In the genomic region with DNA sequence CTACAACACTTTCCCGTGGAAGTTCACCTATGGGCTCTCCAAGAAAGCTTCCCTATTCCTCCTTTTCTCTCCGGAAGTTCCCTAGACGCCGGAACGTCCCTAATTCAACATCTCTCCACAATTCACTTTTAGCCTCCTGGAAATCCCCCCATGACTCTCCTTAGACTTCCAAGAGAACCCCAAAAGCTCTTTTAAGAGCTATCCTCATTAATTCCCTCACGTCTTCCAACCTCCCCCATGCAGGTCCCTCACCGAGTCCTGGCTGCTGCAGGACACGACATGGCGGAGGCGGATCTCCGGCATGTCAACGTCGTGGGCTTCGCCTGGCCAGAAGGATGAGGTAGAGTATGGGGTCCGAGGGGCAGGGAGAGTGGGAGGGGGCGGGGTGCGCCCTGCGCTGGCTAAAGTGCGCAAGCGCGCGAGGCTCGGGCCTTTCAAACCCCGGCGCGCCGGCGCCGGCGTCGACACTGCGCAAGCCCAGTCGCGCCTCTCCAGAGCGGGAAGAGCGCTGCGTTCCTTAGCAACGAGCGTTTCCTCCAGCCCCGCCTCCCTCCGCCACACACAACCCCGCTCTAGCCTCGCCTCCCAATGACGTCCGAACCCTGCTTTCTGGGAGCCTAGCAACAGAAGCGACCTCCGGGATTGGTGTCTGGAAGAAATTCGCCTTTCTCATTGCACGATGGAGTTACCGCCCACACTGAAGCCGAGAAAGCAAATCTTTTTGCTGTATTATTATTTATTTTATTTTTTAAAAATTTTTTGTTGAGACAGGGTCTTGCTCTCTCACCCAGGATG, we compare ENCODE assay signal across 8 cellular contexts. TPM values are rescaled to one million over a fixed set of nuclear protein-coding genes. Genes with fewer than 3 reads are reported as not detected.
A peak's percentile ranks its signal among the peaks of the same experiment; 100 is the strongest.
DNase-seq lines count a peak whose midpoint lies in the region; ATAC-seq and TF ChIP-seq lines count a peak whose summit lies in the region.

TSS of gene PINLYP (plus strand) at position 646 of the 795 bp plus-strand sequence. CDS start 1,391 bp downstream, outside the sequence.
TSS of gene XRCC1 (minus strand) at position 372 of the 795 bp plus-strand sequence. CDS start at position 303, 69 bp downstream.

- no peaks in the 10 kb centered on the region for H3K36me3 Mint-ChIP-seq in natural killer cell treated with Interleukin-12 subunit alpha and Interleukin-12 subunit beta and Interleukin-15 and Interleukin-18, amount 100 ng/mL, for 72 hours

- H3K9me3 Mint-ChIP-seq in natural killer cell treated with Interleukin-12 subunit alpha and Interleukin-12 subunit beta and Interleukin-15 and Interleukin-18, amount 100 ng/mL, for 72 hours = no peaks in the 10 kb centered on the region

- peak within 1 kb of the TSS; percentile 80 for H3K27ac ChIP-seq in RWPE1

- peak within 1 kb of the TSS; percentile 98 for H3K4me3 Mint-ChIP-seq in natural killer cell treated with Interleukin-12 subunit alpha and Interleukin-12 subunit beta and Interleukin-15 and Interleukin-18, amount 100 ng/mL, for 72 hours

- H3K27me3 Mint-ChIP-seq in natural killer cell treated with Interleukin-12 subunit alpha and Interleukin-12 subunit beta and Interleukin-15 and Interleukin-18, amount 100 ng/mL, for 72 hours = no peaks in the 10 kb centered on the region

- POLR2A ChIA-PET in RWPE1 (lab: Yijun Ruan, JAX; ENCODE audit: low non-redundant PET) = interaction anchor here (1.3 kb wide), 1 partner anchor 10 kb away, joined by 3 read pairs; no protein-coding TSS in a partner anchor

- peak; percentile 99 for ATAC-seq in natural killer cell treated with Interleukin-12 subunit alpha and Interleukin-12 subunit beta and Interleukin-15 and Interleukin-18, amount 100 ng/mL, for 72 hours
- ATAC-seq in stimulated activated naive CD8-positive, alpha-beta T cell treated with anti-CD3 and anti-CD28 coated beads, Interleukin-15, Interleukin-2, amounts not matched to agents 100 U/mL and 50 U/mL, for 24 hours = peak; percentile 98

- CTCF ChIA-PET in RWPE1 (lab: Yijun Ruan, JAX) = interaction anchor here (0.6 to 1.4 kb wide), 3 partner anchors 19 to 1293 kb away, joined by 3 to 4 read pairs (median 3); no protein-coding TSS in a partner anchor

- H3K4me1 Mint-ChIP-seq in natural killer cell treated with Interleukin-12 subunit alpha and Interleukin-12 subunit beta and Interleukin-15 and Interleukin-18, amount 100 ng/mL, for 72 hours (ENCODE audit: low read depth in 2 of 2) = peaks cover 32 to 49% of the 10 kb centered on the region in 2 donors

- DNase-seq in Daoy (ENCODE audit: low read depth) (peak; percentile 100), GOT3 (lab: John Stamatoyannopoulos, UW) (peak; percentile 84), LNCaP clone FGC (ENCODE audit: low read depth) (peak; percentile 88), RWPE1 (ENCODE audit: low spot score) (peak; percentile 99), fibroblast of pulmonary artery (ENCODE audit: low read depth) (peak; percentile 99)
- peak; percentile 92 for DNase-seq in activated T-helper 9 cell treated with anti-CD3 and anti-CD28 coated beads, Interleukin-2, amount 50 U/mL, for 16 hours (ENCODE audit: low read depth)
- DNase-seq in natural killer cell treated with Interleukin-12 subunit alpha and Interleukin-12 subunit beta and Interleukin-15 and Interleukin-18, amount 100 ng/mL, for 72 hours (ENCODE audit: low spot score) = peak; percentile 96
- DNase-seq in stimulated activated naive CD8-positive, alpha-beta T cell treated with anti-CD3 and anti-CD28 coated beads, Interleukin-15, Interleukin-2, amounts not matched to agents 100 U/mL and 50 U/mL, for 24 hours = peak; percentile 97

- peak within 1 kb of the TSS; percentile 96 to 98 for H3K27ac Mint-ChIP-seq in natural killer cell treated with Interleukin-12 subunit alpha and Interleukin-12 subunit beta and Interleukin-15 and Interleukin-18, amount 100 ng/mL, for 72 hours

- no peak for TF ChIP-seq CTCF in LNCaP clone FGC (IDR thresholded peaks at IDR 0.05; ENCODE audit: control insufficient read depth, extremely low read depth, insufficient read depth)
- no peak for TF ChIP-seq CTCF in RWPE1 (conservative IDR thresholded peaks at IDR 0.05; ENCODE audit: low read depth)
- no peak for TF ChIP-seq CTCF in fibroblast of pulmonary artery (IDR thresholded peaks at IDR 0.05; ENCODE audit: low read length, missing control alignments)

- H3K4me3 ChIP-seq in LNCaP clone FGC (ENCODE audit: low read depth, low read length) (peak within 1 kb of the TSS; percentile 90), fibroblast of pulmonary artery (replicated peaks; ENCODE audit: low read depth, low read length) (peak within 1 kb of the TSS; percentile 99)

RNA-seq across cellular contexts. Expression of gene PINLYP, which starts in this region (rescaled TPM):
- total RNA-seq in Daoy (2014; rRNA removed; shearing (Covaris generic)) = 0.11 and 0.12 TPM in 2 replicates
- total RNA-seq in natural killer cell treated with Interleukin-12 subunit alpha and Interleukin-12 subunit beta and Interleukin-15 and Interleukin-18, amount 100 ng/mL, for 72 hours = 1 to 10 TPM; 2.7 to 6.2 TPM

RNA-seq across cellular contexts. Expression of gene XRCC1, which starts in this region (rescaled TPM):
- total RNA-seq in Daoy (2014; rRNA removed; shearing (Covaris generic)) = 40.1 and 42.7 TPM in 2 replicates
- 10 to 100 TPM; 29.9 to 47.0 TPM for total RNA-seq in natural killer cell treated with Interleukin-12 subunit alpha and Interleukin-12 subunit beta and Interleukin-15 and Interleukin-18, amount 100 ng/mL, for 72 hours

Comparison
In these comparisons a context has a peak if more than half of its experiments do, and no peak if none do; other contexts are left out.
1. Peak in every context shown above with its lines: DNase-seq, ATAC-seq, H3K4me3 ChIP-seq and H3K27ac ChIP-seq.